In genomic region chr1:113199718-113200455, GRCh38 we compare ENCODE assay signal across 16 cellular contexts.
DNase-seq lines count a peak whose midpoint lies in the region; ATAC-seq, FAIRE-seq and TF ChIP-seq lines count a peak whose summit lies in the region.
"Had no signal": no experiment of that assay in that cellular context is flagged by ENCODE, and none has a peak within 500 bp of the region (broad histone marks: within the 10 kb centered on the region; RNA-seq: fewer than 3 reads in every experiment).

No MANE protein-coding gene starts in this region.

- no peak for TF ChIP-seq CTCF in esophagus squamous epithelium (IDR thresholded peaks at IDR 0.05)
- peak in 3 of 6 experiments; percentile 13 to 33 (median 28) for TF ChIP-seq CTCF in thyroid gland (IDR thresholded peaks at IDR 0.05)
- TF ChIP-seq CTCF in prostate gland (IDR thresholded peaks at IDR 0.05), result no peak

- TF ChIP-seq POLR2A in esophagus squamous epithelium (IDR thresholded peaks at IDR 0.05) (no peak), thyroid gland (IDR thresholded peaks at IDR 0.05) (no peak), prostate gland (IDR thresholded peaks at IDR 0.05) (no peak), GM12891 (IDR thresholded peaks at IDR 0.05; ENCODE audit: low read depth, low read length) (no peak)

- no peaks in the 10 kb centered on the region for H3K9me3 ChIP-seq in HUES64 (ENCODE audit: insufficient read depth, low read depth, low read length)
- no peaks in the 10 kb centered on the region for H3K9me3 ChIP-seq in esophagus squamous epithelium
- no peaks in the 10 kb centered on the region for H3K9me3 ChIP-seq in thyroid gland
- H3K9me3 ChIP-seq in prostate gland, result no peaks in the 10 kb centered on the region
- H3K9me3 ChIP-seq: Peyer's patch, right lobe of liver, suprapubic skin had no signal

- H3K27ac ChIP-seq in HUES64 (ENCODE audit: low read depth, low read length) (peak overlapping the region; percentile 48; the same call in 1 of the 2 replicates), esophagus squamous epithelium (peak overlapping the region in 3 of 4 donors; percentile 55 to 78 (median 69)), thyroid gland (peak overlapping the region; percentile 62 to 90 (median 68)), prostate gland (no peak overlapping the region)
- H3K27ac ChIP-seq: cardiac muscle cell, Peyer's patch, right lobe of liver, suprapubic skin had no signal

- H3K27me3 ChIP-seq in HUES64 (ENCODE audit: insufficient read depth, low read length), result no peaks in the 10 kb centered on the region
- no peaks in the 10 kb centered on the region for H3K27me3 ChIP-seq in esophagus squamous epithelium
- H3K27me3 ChIP-seq in thyroid gland, result no peaks in the 10 kb centered on the region
- H3K27me3 ChIP-seq in prostate gland (replicated peaks; ENCODE audit: insufficient read depth), result no peaks in the 10 kb centered on the region
- H3K27me3 ChIP-seq: cardiac muscle cell, Peyer's patch, right lobe of liver, suprapubic skin had no signal

- DNase-seq in NCI-H446 (lab: John Stamatoyannopoulos, UW) (peak; percentile 34 to 66), esophagus squamous epithelium (lab: John Stamatoyannopoulos, UW) (no peak), thyroid gland (peak; percentile 86), prostate gland (ENCODE audit: low spot score) (no peak), GM12891 (ENCODE audit: insufficient read length, low spot score) (no peak)
- DNase-seq: activated CD4-positive, alpha-beta memory T cell treated with anti-CD3 and anti-CD28 coated beads, Interleukin-2, amount 10 ng/mL, durations not matched to agents 7 days and 5 days; activated gamma-delta T cell treated with Interleukin-2 at 50 U/mL for 16 hours; immature natural killer cell; NCI-H146; Peyer's patch; right lobe of liver; T-helper 9 cell had no signal

- WGBS in HUES64, result 64% methylated on average over 8 of the region's 8 CpGs
- WGBS in esophagus squamous epithelium, 2 donors, result 38 to 56% methylated on average over 8 of the region's 8 CpGs
- 25 to 30% methylated on average over 8 of the region's 8 CpGs for WGBS in thyroid gland, 2 donors
- WGBS in prostate gland, result 33% methylated on average over 8 of the region's 8 CpGs

- no peak for FAIRE-seq in GM12891 (lab: Jason Lieb, UNC)

- H3K9ac ChIP-seq in HUES64 (ENCODE audit: low read depth, low read length), result no peak overlapping the region

- H3K4me3 ChIP-seq in HUES64 (ENCODE audit: low read length) (no peak overlapping the region), esophagus squamous epithelium (no peak overlapping the region), thyroid gland (replicated peaks in 1 of 3) (no peak overlapping the region), prostate gland (no peak overlapping the region)
- H3K4me3 ChIP-seq: cardiac muscle cell, Peyer's patch, right lobe of liver, suprapubic skin had no signal

- H3K4me1 ChIP-seq in HUES64 (ENCODE audit: insufficient read depth, low read length) (peaks cover 34% of the 10 kb centered on the region), esophagus squamous epithelium (peaks cover 9 to 75% (median 9%) of the 10 kb centered on the region in 3 donors), thyroid gland (peaks cover 11 to 16% of the 10 kb centered on the region in 2 donors), prostate gland (replicated peaks) (no peaks in the 10 kb centered on the region)
- H3K4me1 ChIP-seq: Peyer's patch, right lobe of liver had no signal

- intact Hi-C loops in esophagus squamous epithelium (cut with DNase I) (no loop called here), thyroid gland (cut with DNase I) (no loop called here), prostate gland (cut with DNase I) (no loop called here)

- ATAC-seq in GM21381 (IDR thresholded peaks at IDR 0.05; ENCODE audit: unreplicated experiment), result no peak
- ATAC-seq: right lobe of liver had no signal

- H3K36me3 ChIP-seq in HUES64 (ENCODE audit: insufficient read depth, low read length) (no peaks in the 10 kb centered on the region), esophagus squamous epithelium (no peaks in the 10 kb centered on the region), thyroid gland (no peaks in the 10 kb centered on the region), prostate gland (no peaks in the 10 kb centered on the region)
- H3K36me3 ChIP-seq: cardiac muscle cell, Peyer's patch, right lobe of liver, suprapubic skin had no signal

TF ChIP-seq in GM12891, 5 proteins besides CTCF, POLR2A, EP300 and RAD21:
- no peak for TF ChIP-seq SPI1 (IDR thresholded peaks at IDR 0.05; ENCODE audit: low read depth, low read length)
- no peak for TF ChIP-seq POLR2AphosphoS5 (IDR thresholded peaks at IDR 0.05; ENCODE audit: low read depth, low read length)
- TF ChIP-seq TAF1 (IDR thresholded peaks at IDR 0.05; ENCODE audit: low read depth, low read length), result no peak
- TF ChIP-seq POU2F2 (IDR thresholded peaks at IDR 0.05; ENCODE audit: low read depth, low read length), result no peak
- no peak for TF ChIP-seq PAX5 (IDR thresholded peaks at IDR 0.05; ENCODE audit: insufficient read depth, low read length, severe bottlenecking)

Comparison
In these comparisons a context has a peak if more than half of its experiments do, and no peak if none do; other contexts are left out.
1. H3K27ac ChIP-seq: peak in HUES64 (single experiment), esophagus squamous epithelium (3 of 4) and thyroid gland (3 of 3); none in prostate gland (0 of 2).
2. DNase-seq: peak in NCI-H446 (2 of 2) and thyroid gland (2 of 2); none in esophagus squamous epithelium (single experiment), prostate gland (single experiment) and GM12891 (single experiment).